In the genomic region with DNA sequence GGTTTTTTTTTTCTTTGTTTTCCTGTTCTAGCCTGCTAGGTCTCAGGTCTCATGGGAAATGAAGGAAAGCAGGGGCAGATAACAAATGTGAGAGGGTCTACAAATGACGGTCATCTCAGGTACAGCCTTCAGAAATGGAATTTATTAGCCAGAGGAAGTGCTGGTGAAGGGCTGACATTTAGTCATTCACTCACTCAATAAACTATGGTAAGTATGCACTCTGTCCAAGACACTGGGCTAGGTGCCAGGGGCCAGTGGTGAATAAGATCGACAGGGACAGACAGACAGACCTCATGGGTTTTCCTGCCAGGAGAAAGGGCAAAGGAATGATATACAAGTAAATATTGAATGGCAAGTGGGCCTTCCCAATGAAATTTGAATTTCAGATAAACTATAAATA, we compare ENCODE assay signal across 11 cellular contexts. TPM values are rescaled to one million over a fixed set of nuclear protein-coding genes. Genes with fewer than 3 reads are reported as not detected.
DNase-seq lines count a peak whose midpoint lies in the region; TF ChIP-seq lines count a peak whose summit lies in the region.
"Had no signal": no experiment of that assay in that cellular context is flagged by ENCODE, and none has a peak within 500 bp of the region (broad histone marks: within the 10 kb centered on the region; RNA-seq: fewer than 3 reads in every experiment).

No MANE protein-coding gene starts in this region.

- peaks cover 24% of the 10 kb centered on the region for H3K27me3 ChIP-seq in adipocyte (replicated peaks; ENCODE audit: control insufficient read depth, insufficient read depth, low read length)
- H3K27me3 ChIP-seq in left ventricle myocardium inferior (ENCODE audit: low read depth), result peaks cover 4% of the 10 kb centered on the region
- H3K27me3 ChIP-seq in tibial artery, result no peaks in the 10 kb centered on the region
- H3K27me3 ChIP-seq: gastrocnemius medialis had no signal

- peak overlapping the region; percentile 42 for H3K27ac ChIP-seq in left ventricle myocardium inferior (replicated peaks)
- H3K27ac ChIP-seq in tibial artery, result peak overlapping the region; percentile 57 to 73
- H3K27ac ChIP-seq: gastrocnemius medialis, parathyroid adenoma had no signal

- H3K9ac ChIP-seq in adipocyte (ENCODE audit: low read length), result no peak overlapping the region
- H3K9ac ChIP-seq: parathyroid adenoma had no signal

- TF ChIP-seq CTCF in left ventricle myocardium inferior (IDR thresholded peaks at IDR 0.05; ENCODE audit: borderline replicate concordance) (no peak), tibial artery (IDR thresholded peaks at IDR 0.05) (no peak)

- H3K4me1 ChIP-seq in adipocyte (ENCODE audit: control insufficient read depth, insufficient read depth, low read length) (peaks cover 25% of the 10 kb centered on the region), left ventricle myocardium inferior (peaks cover 26% of the 10 kb centered on the region), tibial artery (peaks cover 0 to 57% (median 45%) of the 10 kb centered on the region in 4 donors)

- intact Hi-C loops in left ventricle myocardium inferior (cut with micrococcal nuclease) (no loop called here), tibial artery (cut with DNase I; ENCODE audit: low total_unique reads) (no loop called here)

- H3K9me3 ChIP-seq in adipocyte (ENCODE audit: control insufficient read depth, low read length), result no peaks in the 10 kb centered on the region
- H3K9me3 ChIP-seq in left ventricle myocardium inferior (replicated peaks), result no peaks in the 10 kb centered on the region
- no peaks in the 10 kb centered on the region for H3K9me3 ChIP-seq in tibial artery
- H3K9me3 ChIP-seq: gastrocnemius medialis had no signal

- DNase-seq in SHP77 (lab: John Stamatoyannopoulos, UW) (peak; percentile 21 to 28), SHP77 treated with DMSO at 0.1 percent for 48 hours (lab: John Stamatoyannopoulos, UW) (no peak), adipocyte (ENCODE audit: low read depth) (peak; percentile 68), left ventricle myocardium inferior (peak; percentile 79), tibial artery (peak in 1 of 2 donors; percentile 53), DMS 273 (lab: John Stamatoyannopoulos, UW; ENCODE audit: unreplicated experiment) (no peak), NCI-H146 (lab: John Stamatoyannopoulos, UW) (no peak)
- DNase-seq in stimulated activated CD4-positive, alpha-beta T cell treated with anti-CD3 and anti-CD28 coated beads, Interleukin-15, amount 100 ng/mL, for 24 hours, result no peak
- DNase-seq: activated T-cell treated with anti-CD3 and anti-CD28 coated beads, Interleukin-2, amount 50 U/mL, for 1 hour had no signal

- H3K36me3 ChIP-seq in adipocyte (ENCODE audit: control insufficient read depth, insufficient read depth, low read length, severe bottlenecking), result no peaks in the 10 kb centered on the region
- no peaks in the 10 kb centered on the region for H3K36me3 ChIP-seq in left ventricle myocardium inferior
- H3K36me3 ChIP-seq in tibial artery, result no peaks in the 10 kb centered on the region
- H3K36me3 ChIP-seq: gastrocnemius medialis had no signal

- H3K4me3 ChIP-seq in adipocyte (ENCODE audit: low read length) (no peak overlapping the region), left ventricle myocardium inferior (no peak overlapping the region), tibial artery (no peak overlapping the region)
- H3K4me3 ChIP-seq: gastrocnemius medialis had no signal

RNA-seq across cellular contexts. Expression of a gene that starts 6.3 kb away (rescaled TPM):
- total RNA-seq in left ventricle myocardium inferior, result 0.22 TPM
- total RNA-seq: gastrocnemius medialis had no signal

RNA-seq across cellular contexts. Expression of a gene that starts 22.3 kb away (rescaled TPM):
- total RNA-seq in left ventricle myocardium inferior, result 4.1 TPM

Comparison
In these comparisons a context has a peak if more than half of its experiments do, and no peak if none do; other contexts are left out.
1. DNase-seq: peak in SHP77 (2 of 2), adipocyte (single experiment) and left ventricle myocardium inferior (single experiment); none in SHP77 treated with DMSO at 0.1 percent for 48 hours (single experiment), DMS 273 (single experiment), stimulated activated CD4-positive, alpha-beta T cell treated with anti-CD3 and anti-CD28 coated beads, Interleukin-15, amount 100 ng/mL, for 24 hours (single experiment) and NCI-H146 (single experiment).